Comparison of ENCODE assay signal across 15 cellular contexts in genomic region chrX:56572975-56573374, GRCh38. TPM values are rescaled to one million over a fixed set of nuclear protein-coding genes. Genes with fewer than 3 reads are reported as not detected.
DNase-seq lines count a peak whose midpoint lies in the region; ATAC-seq and TF ChIP-seq lines count a peak whose summit lies in the region.
"Had no signal": no experiment of that assay in that cellular context is flagged by ENCODE, and none has a peak within 500 bp of the region (broad histone marks: within the 10 kb centered on the region; RNA-seq: fewer than 3 reads in every experiment).

No MANE protein-coding gene starts in this region.

- peak in 1 of 2 donors; percentile 25 for DNase-seq in activated T-cell treated with anti-CD3 and anti-CD28 coated beads, Interleukin-2, amount 50 U/mL, for 72 hours
- no peak for DNase-seq in activated T-cell treated with anti-CD3 and anti-CD28 coated beads, Interleukin-2, amount 50 U/mL, for 1 hour
- DNase-seq in CD4-positive, alpha-beta memory T cell: peak in 3 of 5 donors; percentile 16 to 32 (median 29)
- peak; percentile 23 for DNase-seq in activated CD8-positive, alpha-beta T cell treated with anti-CD3 and anti-CD28 coated beads, Interleukin-2, amount 10 ng/mL, durations not matched to agents 7 days and 5 days
- DNase-seq in epithelial cell of prostate (ENCODE audit: low read depth, low spot score) (peak; percentile 34), A673 (ENCODE audit: low spot score) (no peak), NCI-H774 (lab: John Stamatoyannopoulos, UW) (no peak)
- DNase-seq: H7, NCI-H1092 treated with DMSO at 0.1 percent for 48 hours, NCI-H187, NCI-H446 had no signal

- H3K4me1 ChIP-seq in CD4-positive, alpha-beta memory T cell (ENCODE audit: insufficient read depth, low read length): peaks cover 59% of the 10 kb centered on the region
- H3K4me1 ChIP-seq in A673 (ENCODE audit: insufficient read depth, low read length, poor library complexity, severe bottlenecking): no peaks in the 10 kb centered on the region

- H3K27ac ChIP-seq in CD4-positive, alpha-beta memory T cell (ENCODE audit: low read depth, low read length): no peak overlapping the region
- H3K27ac ChIP-seq in epithelial cell of prostate (peak overlapping the region; percentile 15), A673 (ENCODE audit: low read depth, low read length, poor library complexity, severe bottlenecking) (no peak overlapping the region)
- H3K27ac ChIP-seq: KMS-11 had no signal

- intact Hi-C loops in CD4-positive, alpha-beta memory T cell (cut with micrococcal nuclease): no loop called here
- intact Hi-C loops in A673 (cut with micrococcal nuclease; ENCODE audit: unreplicated experiment): no loop called here

- POLR2A ChIA-PET in CD4-positive, alpha-beta memory T cell (lab: Charles Lee; ENCODE audit: partially characterized antibody): interaction anchor here (0.8 kb wide), 1 partner anchor 9 kb away, joined by 6 read pairs; no protein-coding TSS in a partner anchor
- POLR2A ChIA-PET in activated CD8-positive, alpha-beta T cell treated with anti-CD3 and anti-CD28 coated beads, Interleukin-2, amount 10 ng/mL, durations not matched to agents 7 days and 5 days (lab: Charles Lee): interaction anchor here (1.7 kb wide), 1 partner anchor 9 kb away, joined by 5 read pairs; the partner anchor contains the start of gene UBQLN2
- POLR2A ChIA-PET in A673 (lab: Charles Lee; ENCODE audit: low non-redundant PET): no interaction called here

- peaks cover 51% of the 10 kb centered on the region for H3K4me1 Mint-ChIP-seq in activated T-cell treated with anti-CD3 and anti-CD28 coated beads, Interleukin-2, amount 50 U/mL, for 72 hours (ENCODE audit: low read depth)
- H3K4me1 Mint-ChIP-seq in CD4-positive, alpha-beta memory T cell: peaks cover 21 to 73% (median 42%) of the 10 kb centered on the region in 4 donors
- peaks cover 27% of the 10 kb centered on the region for H3K4me1 Mint-ChIP-seq in activated CD8-positive, alpha-beta T cell treated with anti-CD3 and anti-CD28 coated beads, Interleukin-2, amount 10 ng/mL, durations not matched to agents 7 days and 5 days (ENCODE audit: low read depth)

- H3K4me3 Mint-ChIP-seq in activated T-cell treated with anti-CD3 and anti-CD28 coated beads, Interleukin-2, amount 50 U/mL, for 72 hours: no peak overlapping the region
- H3K4me3 Mint-ChIP-seq in CD4-positive, alpha-beta memory T cell: peak overlapping the region in 1 of 8 donors; percentile 15
- no peak overlapping the region for H3K4me3 Mint-ChIP-seq in activated CD8-positive, alpha-beta T cell treated with anti-CD3 and anti-CD28 coated beads, Interleukin-2, amount 10 ng/mL, durations not matched to agents 7 days and 5 days
- H3K4me3 Mint-ChIP-seq: B cell had no signal

- no peak for TF ChIP-seq CTCF in A673 (conservative IDR thresholded peaks at IDR 0.05; ENCODE audit: low read depth, low read length)

- peak overlapping the region; percentile 19 for H3K27ac Mint-ChIP-seq in activated T-cell treated with anti-CD3 and anti-CD28 coated beads, Interleukin-2, amount 50 U/mL, for 72 hours
- H3K27ac Mint-ChIP-seq in CD4-positive, alpha-beta memory T cell: peak overlapping the region in 2 of 7 donors; percentile 59 to 63
- no peak overlapping the region for H3K27ac Mint-ChIP-seq in activated CD8-positive, alpha-beta T cell treated with anti-CD3 and anti-CD28 coated beads, Interleukin-2, amount 10 ng/mL, durations not matched to agents 7 days and 5 days
- H3K27ac Mint-ChIP-seq: B cell had no signal

- peak; percentile 59 to 75 for ATAC-seq in activated T-cell treated with anti-CD3 and anti-CD28 coated beads, Interleukin-2, amount 50 U/mL, for 72 hours (replicated peaks in 1 of 2)
- ATAC-seq in activated CD8-positive, alpha-beta T cell treated with anti-CD3 and anti-CD28 coated beads, Interleukin-2, amount 10 ng/mL, durations not matched to agents 7 days and 5 days: no peak
- no peak for ATAC-seq in GM19351 (IDR thresholded peaks at IDR 0.05; ENCODE audit: unreplicated experiment)
- ATAC-seq: HepG2 had no signal

- no peaks in the 10 kb centered on the region for H3K36me3 ChIP-seq in CD4-positive, alpha-beta memory T cell (ENCODE audit: insufficient read depth, low read length)
- no peaks in the 10 kb centered on the region for H3K36me3 ChIP-seq in A673 (ENCODE audit: insufficient read depth, low read length, poor library complexity, severe bottlenecking)

- no TSS peak for BruUV-seq in A673 (replicated peaks; lab: Mats Ljungman, UMichigan)

- H3K9me3 Mint-ChIP-seq in activated T-cell treated with anti-CD3 and anti-CD28 coated beads, Interleukin-2, amount 50 U/mL, for 72 hours: no peaks in the 10 kb centered on the region
- peaks cover 0 to 11% (median 3%) of the 10 kb centered on the region in 8 donors for H3K9me3 Mint-ChIP-seq in CD4-positive, alpha-beta memory T cell
- H3K9me3 Mint-ChIP-seq in activated CD8-positive, alpha-beta T cell treated with anti-CD3 and anti-CD28 coated beads, Interleukin-2, amount 10 ng/mL, durations not matched to agents 7 days and 5 days (ENCODE audit: insufficient read depth): peaks cover 3% of the 10 kb centered on the region

- no peaks in the 10 kb centered on the region for H3K27me3 ChIP-seq in CD4-positive, alpha-beta memory T cell (ENCODE audit: insufficient read depth, low read length)
- H3K27me3 ChIP-seq in A673 (replicated peaks; ENCODE audit: insufficient read depth, low read depth, low read length, poor library complexity): no peaks in the 10 kb centered on the region

- CTCF ChIA-PET in CD4-positive, alpha-beta memory T cell (lab: Charles Lee; ENCODE audit: partially characterized antibody): no interaction called here
- CTCF ChIA-PET in activated CD8-positive, alpha-beta T cell treated with anti-CD3 and anti-CD28 coated beads, Interleukin-2, amount 10 ng/mL, durations not matched to agents 7 days and 5 days (lab: Charles Lee): no interaction called here
- CTCF ChIA-PET in A673 (lab: Charles Lee): no interaction called here

- no peak overlapping the region for H3K4me3 ChIP-seq in CD4-positive, alpha-beta memory T cell (ENCODE audit: low read length in 2 of 2)
- H3K4me3 ChIP-seq in A673 (ENCODE audit: low read depth, low read length, poor library complexity, severe bottlenecking): no peak overlapping the region

- H3K36me3 Mint-ChIP-seq in activated T-cell treated with anti-CD3 and anti-CD28 coated beads, Interleukin-2, amount 50 U/mL, for 72 hours (ENCODE audit: insufficient read depth in 2 of 2): peaks cover 13 to 15% of the 10 kb centered on the region in 2 donors
- H3K36me3 Mint-ChIP-seq in CD4-positive, alpha-beta memory T cell: peaks cover 30 to 55% of the 10 kb centered on the region in 2 donors
- H3K36me3 Mint-ChIP-seq in activated CD8-positive, alpha-beta T cell treated with anti-CD3 and anti-CD28 coated beads, Interleukin-2, amount 10 ng/mL, durations not matched to agents 7 days and 5 days (ENCODE audit: low read depth): peaks cover 56% of the 10 kb centered on the region

- H3K27me3 Mint-ChIP-seq in activated T-cell treated with anti-CD3 and anti-CD28 coated beads, Interleukin-2, amount 50 U/mL, for 72 hours (ENCODE audit: low read depth): no peaks in the 10 kb centered on the region
- no peaks in the 10 kb centered on the region for H3K27me3 Mint-ChIP-seq in CD4-positive, alpha-beta memory T cell
- H3K27me3 Mint-ChIP-seq in activated CD8-positive, alpha-beta T cell treated with anti-CD3 and anti-CD28 coated beads, Interleukin-2, amount 10 ng/mL, durations not matched to agents 7 days and 5 days (ENCODE audit: low read depth): no peaks in the 10 kb centered on the region
- H3K27me3 Mint-ChIP-seq: B cell had no signal

- no peaks in the 10 kb centered on the region for H3K9me3 ChIP-seq in CD4-positive, alpha-beta memory T cell (ENCODE audit: control insufficient read depth in 1 of 2, low read length in 2 of 2)
- H3K9me3 ChIP-seq in A673 (ENCODE audit: low read depth, low read length, poor library complexity, severe bottlenecking): no peaks in the 10 kb centered on the region

RNA-seq across cellular contexts. Expression of gene UBQLN2, which starts 9.5 kb away (rescaled TPM):
- 10 to 100 TPM; 36.8 to 38.5 TPM for total RNA-seq in activated T-cell treated with anti-CD3 and anti-CD28 coated beads, Interleukin-2, amount 50 U/mL, for 72 hours
- 10 to 100 TPM; 62.6 to 64.0 TPM for total RNA-seq in CD4-positive, alpha-beta memory T cell
- polyA plus RNA-seq in CD4-positive, alpha-beta memory T cell: 10 to 100 TPM; 66.7 to 74.8 TPM
- 10 to 100 TPM; 46.3 to 47.7 TPM for total RNA-seq in activated CD8-positive, alpha-beta T cell treated with anti-CD3 and anti-CD28 coated beads, Interleukin-2, amount 10 ng/mL, durations not matched to agents 7 days and 5 days
- total RNA-seq in A673 (2021): 27.2 and 28.8 TPM in 2 replicates

Comparison
In these comparisons a context has a peak if more than half of its experiments do, and no peak if none do; other contexts are left out.
1. ATAC-seq: peak in activated T-cell treated with anti-CD3 and anti-CD28 coated beads, Interleukin-2, amount 50 U/mL, for 72 hours (2 of 2); none in activated CD8-positive, alpha-beta T cell treated with anti-CD3 and anti-CD28 coated beads, Interleukin-2, amount 10 ng/mL, durations not matched to agents 7 days and 5 days (single experiment) and GM19351 (single experiment).
2. DNase-seq: peak in CD4-positive, alpha-beta memory T cell (3 of 5), activated CD8-positive, alpha-beta T cell treated with anti-CD3 and anti-CD28 coated beads, Interleukin-2, amount 10 ng/mL, durations not matched to agents 7 days and 5 days (single experiment) and epithelial cell of prostate (single experiment); none in activated T-cell treated with anti-CD3 and anti-CD28 coated beads, Interleukin-2, amount 50 U/mL, for 1 hour (single experiment), A673 (single experiment) and NCI-H774 (single experiment).